In genomic region chr15:56918907-56919707, GRCh38 we compare ENCODE assay signal across 8 cellular contexts. TPM values are rescaled to one million over a fixed set of nuclear protein-coding genes. Genes with fewer than 3 reads are reported as not detected.
DNase-seq lines count a peak whose midpoint lies in the region; ATAC-seq and TF ChIP-seq lines count a peak whose summit lies in the region.

No MANE protein-coding gene starts in this region.

- H3K4me2 ChIP-seq in SK-N-SH = peak overlapping the region; percentile 80

- peaks cover 0 to 2% (median 0%) of the 10 kb centered on the region in 7 donors for H3K9me3 Mint-ChIP-seq in CD14-positive monocyte

- H4K20me1 ChIP-seq in SK-N-SH (ENCODE audit: insufficient read depth) = peaks cover 13% of the 10 kb centered on the region

- H3K27me3 ChIP-seq in SK-N-SH (ENCODE audit: insufficient read depth) (no peaks in the 10 kb centered on the region), adipocyte (replicated peaks; ENCODE audit: control insufficient read depth, insufficient read depth, low read length) (no peaks in the 10 kb centered on the region), heart left ventricle (no peaks in the 10 kb centered on the region), prostate gland (replicated peaks; ENCODE audit: insufficient read depth) (no peaks in the 10 kb centered on the region), uterus (no peaks in the 10 kb centered on the region)

- TF ChIP-seq POLR2A in heart left ventricle (IDR thresholded peaks at IDR 0.05) = peak in 1 of 2 donors; percentile 45
- peak; percentile 15 for TF ChIP-seq POLR2A in prostate gland (IDR thresholded peaks at IDR 0.05)
- peak; percentile 17 to 41 for TF ChIP-seq POLR2A in uterus (IDR thresholded peaks at IDR 0.05)

- H3K36me3 ChIP-seq in SK-N-SH (replicated peaks in 1 of 2; ENCODE audit: control insufficient read depth in 1 of 2, insufficient read depth in 2 of 2, low read length in 1 of 2) (peaks cover 36 to 37% of the 10 kb centered on the region in 2 experiments), adipocyte (ENCODE audit: control insufficient read depth, insufficient read depth, low read length, severe bottlenecking) (peaks cover 16% of the 10 kb centered on the region), heart left ventricle (peaks cover 0 to 30% (median 10%) of the 10 kb centered on the region in 9 donors), prostate gland (no peaks in the 10 kb centered on the region), uterus (no peaks in the 10 kb centered on the region)

- POLR2A ChIA-PET in SK-N-SH (lab: Yijun Ruan, JAX) = interaction anchor here (0.6 to 2.1 kb wide), 6 partner anchors 9 to 387 kb away, joined by 3 to 40 read pairs (median 4); no protein-coding TSS in a partner anchor

- peak overlapping the region; percentile 92 to 97 for H3K4me3 Mint-ChIP-seq in CD14-positive monocyte

- no peaks in the 10 kb centered on the region for H3F3A ChIP-seq in SK-N-SH (replicated peaks; ENCODE audit: insufficient read depth)

- peak overlapping the region in 6 of 7 donors; percentile 78 to 93 (median 90) for H3K27ac Mint-ChIP-seq in CD14-positive monocyte

- WGBS in SK-N-SH (ENCODE audit: low lambda C conversion rate) = 0% methylated on average over 8 of the region's 114 CpGs
- WGBS in heart left ventricle, 4 donors = 0 to 2% (median 1%) methylated on average over 11 to 114 of the region's 114 CpGs
- WGBS in prostate gland = under 1% methylated on average over 49 of the region's 114 CpGs

- H3K27ac ChIP-seq in SK-N-SH (ENCODE audit: low read depth in 2 of 2, low read length in 1 of 2) = peak overlapping the region; percentile 87 to 95
- peak overlapping the region; percentile 78 to 98 (median 96) for H3K27ac ChIP-seq in heart left ventricle
- peak overlapping the region; percentile 92 to 96 for H3K27ac ChIP-seq in prostate gland
- peak overlapping the region; percentile 92 to 97 for H3K27ac ChIP-seq in uterus

- no peaks in the 10 kb centered on the region for H3K9me2 ChIP-seq in SK-N-SH

- H3K79me2 ChIP-seq in SK-N-SH (ENCODE audit: insufficient read depth) = peaks cover 59% of the 10 kb centered on the region

- ATAC-seq in GM19324 (IDR thresholded peaks at IDR 0.05; ENCODE audit: low FRiP score, unreplicated experiment) = peak; percentile 28
- ATAC-seq in HG03457 (IDR thresholded peaks at IDR 0.05; ENCODE audit: unreplicated experiment) = peak; percentile 24
- ATAC-seq in heart left ventricle = peak in 2 of 4 donors; percentile 42 to 50

- H2AFZ ChIP-seq in SK-N-SH (ENCODE audit: low read depth) = peak overlapping the region; percentile 90; the same call in 1 of the 2 replicates

- DNase-seq in CD14-positive monocyte (ENCODE audit: low spot score) = peak; percentile 60
- DNase-seq in SK-N-SH = peak; percentile 75
- DNase-seq in adipocyte (ENCODE audit: low read depth) = peak; percentile 81
- peak; percentile 47 to 77 (median 62) for DNase-seq in heart left ventricle
- DNase-seq in prostate gland (ENCODE audit: low spot score) = peak; percentile 46
- DNase-seq in uterus = peak; percentile 51 to 54

- H3K4me3 ChIP-seq in SK-N-SH (ENCODE audit: low read depth in 2 of 2, low read length in 1 of 2) (peak overlapping the region; percentile 90 to 94), adipocyte (ENCODE audit: low read length) (peak overlapping the region; percentile 98), heart left ventricle (peak overlapping the region; percentile 67 to 97 (median 91)), prostate gland (peak overlapping the region; percentile 86 to 98), uterus (peak overlapping the region; percentile 76 to 90)

- peak overlapping the region; percentile 99 for H3K9ac ChIP-seq in SK-N-SH
- peak overlapping the region; percentile 97 for H3K9ac ChIP-seq in adipocyte (ENCODE audit: low read length)

- peak in 1 of 2 experiments; percentile 13; a peak in 1 of 4 replicates for TF ChIP-seq EP300 in SK-N-SH (IDR thresholded peaks at IDR 0.05; ENCODE audit: borderline replicate concordance in 1 of 2, low read depth in 1 of 2, low read length in 1 of 2)

- peaks cover 8 to 20% of the 10 kb centered on the region in 2 experiments; a peak in 3 of 4 replicates for H3K4me1 ChIP-seq in SK-N-SH (ENCODE audit: control insufficient read depth in 1 of 2, insufficient read depth in 2 of 2, low read depth in 1 of 2, low read length in 1 of 2)
- H3K4me1 ChIP-seq in adipocyte (ENCODE audit: control insufficient read depth, insufficient read depth, low read length) = peaks cover 16% of the 10 kb centered on the region
- peaks cover 2 to 61% (median 50%) of the 10 kb centered on the region in 12 donors for H3K4me1 ChIP-seq in heart left ventricle
- peaks cover 6% of the 10 kb centered on the region for H3K4me1 ChIP-seq in prostate gland (replicated peaks)
- H3K4me1 ChIP-seq in uterus = peaks cover 0 to 14% of the 10 kb centered on the region in 2 donors

- peaks cover 33% of the 10 kb centered on the region for H3K4me1 Mint-ChIP-seq in CD14-positive monocyte

- no peaks in the 10 kb centered on the region for H3K27me3 Mint-ChIP-seq in CD14-positive monocyte (ENCODE audit: low read depth in 3 of 3)

- intact Hi-C loops in CD14-positive monocyte (cut with micrococcal nuclease) (loop anchor here (1.0 to 5.0 kb wide), 3 partner anchors 32 to 42 kb away; no protein-coding TSS in a partner anchor), heart left ventricle (cut with DNase I) (loop anchor here (1.0 to 10.0 kb wide), 13 partner anchors 32 to 386 kb away; partner anchors contain the start of gene ZNF280D (in 2 of the 10)), prostate gland (cut with DNase I) (loop anchor here (1.0 to 5.0 kb wide), 5 partner anchors 32 to 388 kb away; no protein-coding TSS in a partner anchor), uterus (cut with DNase I; ENCODE audit: low total_unique reads) (loop anchor here (1.0 kb wide), 1 partner anchor 32 kb away; no protein-coding TSS in a partner anchor)

- no peak for TF ChIP-seq CTCF in CD14-positive monocyte (IDR thresholded peaks at IDR 0.05)
- no peak for TF ChIP-seq CTCF in SK-N-SH (IDR thresholded peaks at IDR 0.05)
- TF ChIP-seq CTCF in heart left ventricle (IDR thresholded peaks at IDR 0.05) = no peak
- no peak for TF ChIP-seq CTCF in prostate gland (IDR thresholded peaks at IDR 0.05)
- TF ChIP-seq CTCF in uterus (IDR thresholded peaks at IDR 0.05) = no peak

- CTCF ChIA-PET in SK-N-SH (lab: Yijun Ruan, JAX) = interaction anchor here (0.6 to 1.6 kb wide), 7 partner anchors 11 to 455 kb away, joined by 3 to 6 read pairs (median 4); no protein-coding TSS in a partner anchor

- H3K36me3 Mint-ChIP-seq in CD14-positive monocyte = peaks cover 13 to 19% of the 10 kb centered on the region in 2 donors

- no peak for TF ChIP-seq RAD21 in SK-N-SH (IDR thresholded peaks at IDR 0.05; ENCODE audit: low read length)

- no peaks in the 10 kb centered on the region for H3K9me3 ChIP-seq in SK-N-SH
- no peaks in the 10 kb centered on the region for H3K9me3 ChIP-seq in adipocyte (ENCODE audit: control insufficient read depth, low read length)
- H3K9me3 ChIP-seq in heart left ventricle = no peaks in the 10 kb centered on the region
- no peaks in the 10 kb centered on the region for H3K9me3 ChIP-seq in prostate gland
- H3K9me3 ChIP-seq in uterus = no peaks in the 10 kb centered on the region

TF ChIP-seq in SK-N-SH, 30 proteins besides CTCF, POLR2A, EP300 and RAD21:
- TF ChIP-seq RCOR1 (IDR thresholded peaks at IDR 0.05; ENCODE audit: low read length) (no peak), GABPA (IDR thresholded peaks at IDR 0.05; ENCODE audit: low read depth) (no peak), FOSL2 (IDR thresholded peaks at IDR 0.05; ENCODE audit: borderline replicate concordance, low read depth) (peak; percentile 37; the same call in 1 of the 2 replicates), POLR2AphosphoS5 (IDR thresholded peaks at IDR 0.05; ENCODE audit: low read depth, low read length) (peak; percentile 15; the same call in 1 of the 2 replicates), RXRA (IDR thresholded peaks at IDR 0.05; ENCODE audit: borderline replicate concordance, low read depth) (no peak), RFX5 (IDR thresholded peaks at IDR 0.05; ENCODE audit: low read length) (no peak), JUND (IDR thresholded peaks at IDR 0.05) (peak; percentile 25; the same call in 1 of the 2 replicates), TCF12 (IDR thresholded peaks at IDR 0.05) (no peak), EZH2phosphoT487 (IDR thresholded peaks at IDR 0.05; ENCODE audit: borderline replicate concordance, low read depth) (no peak), TAF1 (IDR thresholded peaks at IDR 0.05; ENCODE audit: borderline replicate concordance, low read depth, low read length) (peak; percentile 88; the same call in 1 of the 2 replicates), USF2 (IDR thresholded peaks at IDR 0.05; ENCODE audit: borderline replicate concordance, low read depth, low read length) (no peak)
- TF ChIP-seq, protein P1, sequence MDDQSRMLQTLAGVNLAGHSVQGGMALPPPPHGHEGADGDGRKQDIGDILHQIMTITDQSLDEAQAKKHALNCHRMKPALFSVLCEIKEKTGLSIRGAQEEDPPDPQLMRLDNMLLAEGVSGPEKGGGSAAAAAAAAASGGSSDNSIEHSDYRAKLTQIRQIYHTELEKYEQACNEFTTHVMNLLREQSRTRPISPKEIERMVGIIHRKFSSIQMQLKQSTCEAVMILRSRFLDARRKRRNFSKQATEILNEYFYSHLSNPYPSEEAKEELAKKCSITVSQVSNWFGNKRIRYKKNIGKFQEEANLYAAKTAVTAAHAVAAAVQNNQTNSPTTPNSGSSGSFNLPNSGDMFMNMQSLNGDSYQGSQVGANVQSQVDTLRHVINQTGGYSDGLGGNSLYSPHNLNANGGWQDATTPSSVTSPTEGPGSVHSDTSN (IDR thresholded peaks at IDR 0.05) = no peak
- TF ChIP-seq, protein P2, sequence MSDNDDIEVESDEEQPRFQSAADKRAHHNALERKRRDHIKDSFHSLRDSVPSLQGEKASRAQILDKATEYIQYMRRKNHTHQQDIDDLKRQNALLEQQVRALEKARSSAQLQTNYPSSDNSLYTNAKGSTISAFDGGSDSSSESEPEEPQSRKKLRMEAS (IDR thresholded peaks at IDR 0.05; ENCODE audit: low read depth) = 0 out of 2 replicates have a peak, but pooled peaks have one; percentile 15
TF ChIP-seq in SK-N-SH: peak in this region for 5.

RNA-seq across cellular contexts. Expression of gene TCF12, which starts 0.7 kb away (rescaled TPM):
- polyA plus RNA-seq in CD14-positive monocyte = 10 to 100 TPM; 27.6 to 52.5 TPM
- 49.6 and 50.6 TPM in 2 replicates for polyA plus RNA-seq in SK-N-SH (2012; rRNA removed)
- polyA plus RNA-seq in SK-N-SH (2012; cell fraction: cytosol; rRNA removed) = 48.4 and 57.3 TPM in 2 replicates
- polyA plus RNA-seq in SK-N-SH (2012; cell fraction: nucleus; rRNA removed) = 44.5 and 54.7 TPM in 2 replicates
- 10 to 100 TPM; 31.8 to 77.3 (median 46.8) TPM for total RNA-seq in heart left ventricle
- 10 to 100 TPM in 1 of 2 donors, 1 to 10 TPM in 1; 6.5 to 21.1 TPM for polyA plus RNA-seq in heart left ventricle
- total RNA-seq in prostate gland = 100 to 1,000 TPM in 1 of 2 donors, 10 to 100 TPM in 1; 95.4 to 123 TPM
- total RNA-seq in uterus = 100 to 1,000 TPM; 109 to 361 (median 196) TPM
